23 cellular contexts compared by ENCODE assay signal in genomic region chr20:51374961-51375360, GRCh38.
DNase-seq lines count a peak whose midpoint lies in the region; ATAC-seq lines count a peak whose summit lies in the region.
"Had no signal": no experiment of that assay in that cellular context is flagged by ENCODE, and none has a peak within 500 bp of the region (broad histone marks: within the 10 kb centered on the region; RNA-seq: fewer than 3 reads in every experiment).

No MANE protein-coding gene starts in this region.

- peaks cover 3% of the 10 kb centered on the region for H3K4me1 ChIP-seq in CD4-positive, CD25-positive, alpha-beta regulatory T cell (ENCODE audit: control insufficient read depth, insufficient read depth, low read length, poor library complexity, severe bottlenecking)
- peaks cover 11% of the 10 kb centered on the region for H3K4me1 ChIP-seq in Karpas-422 (ENCODE audit: low read length)
- H3K4me1 ChIP-seq: HAP-1 had no signal

- no peak overlapping the region for H2AFZ ChIP-seq in Karpas-422 (ENCODE audit: low read length)
- H2AFZ ChIP-seq: GM23248 had no signal

- no peaks in the 10 kb centered on the region for H4K20me1 ChIP-seq in Karpas-422 (ENCODE audit: insufficient read depth, low read depth, low read length)

- H3K4me2 ChIP-seq in Karpas-422 (ENCODE audit: low read depth, low read length, poor library complexity, severe bottlenecking) = no peak overlapping the region
- H3K4me2 ChIP-seq: A549 had no signal

- H3K27me3 Mint-ChIP-seq in CD4-positive, CD25-positive, alpha-beta regulatory T cell = no peaks in the 10 kb centered on the region
- H3K27me3 Mint-ChIP-seq in T-helper 17 cell = no peaks in the 10 kb centered on the region
- H3K27me3 Mint-ChIP-seq in effector memory CD8-positive, alpha-beta T cell = no peaks in the 10 kb centered on the region

- no peaks in the 10 kb centered on the region for H3K27me3 ChIP-seq in CD4-positive, CD25-positive, alpha-beta regulatory T cell (ENCODE audit: control insufficient read depth, insufficient read depth, low read length)
- H3K27me3 ChIP-seq in Karpas-422 (ENCODE audit: low read length) = no peaks in the 10 kb centered on the region

- H3K27ac Mint-ChIP-seq in CD4-positive, CD25-positive, alpha-beta regulatory T cell = peak overlapping the region in 2 of 3 donors; percentile 58 to 81
- H3K27ac Mint-ChIP-seq in T-helper 17 cell = peak overlapping the region; percentile 78
- peak overlapping the region; percentile 44 to 64 for H3K27ac Mint-ChIP-seq in effector memory CD8-positive, alpha-beta T cell
- H3K27ac Mint-ChIP-seq: B cell had no signal

- no peak for DNase-seq in CD4-positive, CD25-positive, alpha-beta regulatory T cell
- DNase-seq in T-helper 17 cell (no peak), posterior vena cava (ENCODE audit: low spot score) (peak; percentile 61), Karpas-422 (no peak)
- DNase-seq in effector memory CD8-positive, alpha-beta T cell = no peak
- DNase-seq in activated naive CD4-positive, alpha-beta T cell (lab: John Stamatoyannopoulos, UW) = no peak
- DNase-seq: DMS53, GDM1, GM23248, IMR-90, MV-4-11, NCI-H1694, NCI-H2081, NCI-H2171, NCI-H345, NCI-H524 treated with DMSO at 0.1 percent for 48 hours, Right ventricle myocardium superior had no signal

- no peaks in the 10 kb centered on the region for H3K9me2 ChIP-seq in Karpas-422 (replicated peaks; ENCODE audit: insufficient read depth, low read length)

- no peak overlapping the region for H3K27ac ChIP-seq in CD4-positive, CD25-positive, alpha-beta regulatory T cell (ENCODE audit: insufficient read depth, low read length, poor library complexity, severe bottlenecking)
- no peak overlapping the region for H3K27ac ChIP-seq in Karpas-422 (ENCODE audit: low read length)
- H3K27ac ChIP-seq: GM23248 had no signal

- peaks cover 11% of the 10 kb centered on the region for H3K36me3 Mint-ChIP-seq in CD4-positive, CD25-positive, alpha-beta regulatory T cell
- H3K36me3 Mint-ChIP-seq in T-helper 17 cell (ENCODE audit: low read depth) = no peaks in the 10 kb centered on the region
- peaks cover 3% of the 10 kb centered on the region for H3K36me3 Mint-ChIP-seq in effector memory CD8-positive, alpha-beta T cell (ENCODE audit: insufficient read depth)
- H3K36me3 Mint-ChIP-seq: CD14-positive monocyte had no signal

- H3K4me3 Mint-ChIP-seq in CD4-positive, CD25-positive, alpha-beta regulatory T cell = no peak overlapping the region
- no peak overlapping the region for H3K4me3 Mint-ChIP-seq in T-helper 17 cell
- H3K4me3 Mint-ChIP-seq in effector memory CD8-positive, alpha-beta T cell = no peak overlapping the region
- H3K4me3 Mint-ChIP-seq: B cell, CD14-positive monocyte had no signal

- no peaks in the 10 kb centered on the region for H3K9me3 ChIP-seq in CD4-positive, CD25-positive, alpha-beta regulatory T cell (ENCODE audit: control insufficient read depth in 2 of 2, low read length in 2 of 2)
- no peaks in the 10 kb centered on the region for H3K9me3 ChIP-seq in T-helper 17 cell (ENCODE audit: control insufficient read depth, low read length, poor library complexity, severe bottlenecking)
- H3K9me3 ChIP-seq in Karpas-422 (ENCODE audit: low read length) = no peaks in the 10 kb centered on the region
- H3K9me3 ChIP-seq: A549, HAP-1 had no signal

- intact Hi-C loops in posterior vena cava (cut with DNase I) = loop anchor here (5.0 kb wide), 2 partner anchors 48 to 212 kb away; no protein-coding TSS in a partner anchor

- H3K36me3 ChIP-seq in CD4-positive, CD25-positive, alpha-beta regulatory T cell (ENCODE audit: control insufficient read depth, insufficient read depth, low read length) = no peaks in the 10 kb centered on the region
- H3K36me3 ChIP-seq in Karpas-422 (ENCODE audit: insufficient read depth, low read length) = no peaks in the 10 kb centered on the region
- H3K36me3 ChIP-seq: HAP-1 had no signal

- no peak for ATAC-seq in CD4-positive, CD25-positive, alpha-beta regulatory T cell (ENCODE audit: low read depth in 2 of 2)
- ATAC-seq in T-helper 17 cell (no peak), GM18517 (IDR thresholded peaks at IDR 0.05; ENCODE audit: unreplicated experiment) (no peak), GM18867 (IDR thresholded peaks at IDR 0.05; ENCODE audit: unreplicated experiment) (no peak)
- ATAC-seq in effector memory CD8-positive, alpha-beta T cell (replicated peaks) = no peak
- ATAC-seq: A549 had no signal

- H3K79me2 ChIP-seq in Karpas-422 (ENCODE audit: low read length) = no peaks in the 10 kb centered on the region

- no peak overlapping the region for H3K9ac ChIP-seq in Karpas-422 (ENCODE audit: low read length)
- H3K9ac ChIP-seq: GM23248 had no signal

- H3K4me3 ChIP-seq in CD4-positive, CD25-positive, alpha-beta regulatory T cell (ENCODE audit: low read depth, low read length) = no peak overlapping the region
- H3K4me3 ChIP-seq in Karpas-422 (ENCODE audit: low read length) = no peak overlapping the region
- H3K4me3 ChIP-seq: A549, GM23248, HAP-1 had no signal

- peaks cover 0 to 8% (median 7%) of the 10 kb centered on the region in 4 donors for H3K4me1 Mint-ChIP-seq in CD4-positive, CD25-positive, alpha-beta regulatory T cell
- peaks cover 13% of the 10 kb centered on the region for H3K4me1 Mint-ChIP-seq in T-helper 17 cell
- peaks cover 8 to 19% of the 10 kb centered on the region in 2 donors for H3K4me1 Mint-ChIP-seq in effector memory CD8-positive, alpha-beta T cell (ENCODE audit: low read depth in 2 of 2)
- H3K4me1 Mint-ChIP-seq: CD14-positive monocyte had no signal

- H3K9me3 Mint-ChIP-seq in CD4-positive, CD25-positive, alpha-beta regulatory T cell = no peaks in the 10 kb centered on the region
- H3K9me3 Mint-ChIP-seq in effector memory CD8-positive, alpha-beta T cell = no peaks in the 10 kb centered on the region
- H3K9me3 Mint-ChIP-seq: CD14-positive monocyte had no signal
